ENCODE assay signal across 25 cellular contexts in the genomic region with DNA sequence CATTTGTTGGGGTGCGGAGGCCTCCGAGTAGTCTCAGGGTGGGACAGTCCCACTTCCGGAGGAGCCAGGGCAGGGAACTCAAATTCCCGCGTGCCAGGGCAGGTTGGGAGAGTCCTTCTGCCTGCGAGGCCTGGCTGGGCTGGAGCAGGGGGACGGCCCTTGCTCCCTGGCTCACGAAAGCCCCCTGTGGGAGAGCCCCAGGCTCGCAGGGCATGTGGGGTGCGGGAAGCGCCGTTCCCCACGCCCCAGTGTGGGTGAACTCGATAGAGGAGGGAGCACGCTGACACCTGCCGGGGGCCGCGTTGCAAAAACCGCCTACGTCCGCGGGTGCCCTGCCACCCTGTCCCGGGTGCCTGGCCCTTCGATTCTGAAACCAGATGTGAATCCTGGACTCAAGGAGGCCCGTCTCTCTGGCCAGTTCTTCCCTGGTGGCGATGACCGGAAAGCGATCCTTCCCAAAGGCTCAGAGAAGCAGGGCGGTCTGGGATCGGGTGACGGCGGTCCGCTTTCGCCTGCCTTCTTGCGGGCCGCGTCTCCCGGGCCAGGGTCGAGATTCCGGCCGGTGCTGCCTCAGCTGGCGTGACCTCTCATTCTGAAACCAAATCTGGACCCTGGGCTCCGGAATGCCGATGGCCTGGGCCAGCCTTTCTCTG.
A peak's percentile ranks its signal among the peaks of the same experiment; 100 is the strongest.
DNase-seq lines count a peak whose midpoint lies in the region; ATAC-seq and TF ChIP-seq lines count a peak whose summit lies in the region.
"Had no signal": no experiment of that assay in that cellular context is flagged by ENCODE, and none has a peak within 500 bp of the region (broad histone marks: within the 10 kb centered on the region; RNA-seq: fewer than 3 reads in every experiment).

No MANE protein-coding gene starts in this region.

- POLR2A ChIA-PET in RWPE1 (lab: Yijun Ruan, JAX; ENCODE audit: low non-redundant PET): no interaction called here

- peaks cover 20% of the 10 kb centered on the region for H3K27me3 Mint-ChIP-seq in activated T-cell treated with anti-CD3 and anti-CD28 coated beads, Interleukin-2, amount 50 U/mL, for 4 hours (ENCODE audit: low read depth)
- H3K27me3 Mint-ChIP-seq in activated T-cell treated with anti-CD3 and anti-CD28 coated beads, Interleukin-2, amount 50 U/mL, for 72 hours (ENCODE audit: low read depth): peaks cover 7% of the 10 kb centered on the region
- H3K27me3 Mint-ChIP-seq in chondrocyte (ENCODE audit: low read depth): no peaks in the 10 kb centered on the region
- H3K27me3 Mint-ChIP-seq: natural killer cell treated with Interleukin-12 subunit alpha and Interleukin-12 subunit beta and Interleukin-15 and Interleukin-18, amount 100 ng/mL, for 72 hours; T-helper 17 cell had no signal

- H3K9me3 ChIP-seq in mucosa of descending colon: peaks cover 40% of the 10 kb centered on the region
- H3K9me3 ChIP-seq in testis: no peaks in the 10 kb centered on the region
- H3K9me3 ChIP-seq: ovary, uterus had no signal

- peaks cover 2% of the 10 kb centered on the region for H3K36me3 Mint-ChIP-seq in activated T-cell treated with anti-CD3 and anti-CD28 coated beads, Interleukin-2, amount 50 U/mL, for 4 hours (ENCODE audit: insufficient read depth)
- peaks cover 6 to 29% of the 10 kb centered on the region in 2 donors for H3K36me3 Mint-ChIP-seq in activated T-cell treated with anti-CD3 and anti-CD28 coated beads, Interleukin-2, amount 50 U/mL, for 72 hours (ENCODE audit: insufficient read depth in 2 of 2)
- peaks cover 3% of the 10 kb centered on the region for H3K36me3 Mint-ChIP-seq in chondrocyte (ENCODE audit: low read depth)

- no peak for TF ChIP-seq POLR2A in testis (IDR thresholded peaks at IDR 0.05)

- H3K27me3 ChIP-seq in testis: no peaks in the 10 kb centered on the region
- H3K27me3 ChIP-seq: BLaER1 treated with 17β-estradiol and CSF1 and Interleukin-3, amounts not matched to agents 10 nM and 100 nM; ovary; uterus had no signal

- peaks cover 1% of the 10 kb centered on the region for H3K4me1 Mint-ChIP-seq in activated T-cell treated with anti-CD3 and anti-CD28 coated beads, Interleukin-2, amount 50 U/mL, for 4 hours (ENCODE audit: low read depth)
- no peaks in the 10 kb centered on the region for H3K4me1 Mint-ChIP-seq in activated T-cell treated with anti-CD3 and anti-CD28 coated beads, Interleukin-2, amount 50 U/mL, for 72 hours (ENCODE audit: low read depth)
- no peaks in the 10 kb centered on the region for H3K4me1 Mint-ChIP-seq in chondrocyte (ENCODE audit: low read depth)
- H3K4me1 Mint-ChIP-seq: H9, mesothelial cell of epicardium, T-helper 17 cell had no signal

- in situ Hi-C loops in GM13976 (cut with MboI; ENCODE audit: low sequenced_read_pairs, unreplicated experiment): no loop called here

- no peak overlapping the region for H3K4me3 ChIP-seq in mucosa of descending colon
- H3K4me3 ChIP-seq in testis: peak overlapping the region in 1 of 2 donors; percentile 34
- H3K4me3 ChIP-seq: BLaER1 treated with 17β-estradiol and CSF1 and Interleukin-3, amounts not matched to agents 10 nM and 100 nM; ovary; uterus had no signal

- intact Hi-C loops in mucosa of descending colon (cut with DNase I, micrococcal nuclease): no loop called here
- intact Hi-C loops in testis (cut with DNase I; ENCODE audit: low total_unique reads): no loop called here

- peaks cover 30% of the 10 kb centered on the region for H3K9me3 Mint-ChIP-seq in activated T-cell treated with anti-CD3 and anti-CD28 coated beads, Interleukin-2, amount 50 U/mL, for 4 hours
- H3K9me3 Mint-ChIP-seq in activated T-cell treated with anti-CD3 and anti-CD28 coated beads, Interleukin-2, amount 50 U/mL, for 72 hours: peaks cover 10 to 11% of the 10 kb centered on the region in 2 donors
- peaks cover 46% of the 10 kb centered on the region for H3K9me3 Mint-ChIP-seq in chondrocyte (ENCODE audit: low read depth)

- no peak for DNase-seq in activated T-cell treated with anti-CD3 and anti-CD28 coated beads, Interleukin-2, amount 50 U/mL, for 4 hours
- DNase-seq in activated T-cell treated with anti-CD3 and anti-CD28 coated beads, Interleukin-2, amount 50 U/mL, for 72 hours: no peak
- peak; percentile 16 for DNase-seq in GM13976 (ENCODE audit: low spot score)
- peak; percentile 88 for DNase-seq in chondrocyte (ENCODE audit: low spot score)
- peak in 1 of 3 donors; percentile 43 for DNase-seq in mucosa of descending colon
- no peak for DNase-seq in RWPE1 (ENCODE audit: low spot score)
- DNase-seq in activated gamma-delta T cell (lab: John Stamatoyannopoulos, UW): no peak
- no peak for DNase-seq in testis
- DNase-seq: ACHN; activated CD4-positive, alpha-beta T cell treated with anti-CD3 and anti-CD28 coated beads, Interleukin-2, amount 50 U/mL, for 4 hours; Calu3; effector memory CD4-positive, alpha-beta T cell; H9; NCI-H1417; NCI-H2081 treated with DMSO at 0.1 percent for 48 hours; NCI-H446; ovary; stimulated activated CD4-positive, alpha-beta T cell treated with anti-CD3 and anti-CD28 coated beads, Interleukin-12 subunit alpha, Interleukin-12 subunit beta, amount 100 ng/mL, for 4 hours; T-helper 17 cell; uterus had no signal

- H3K27ac Mint-ChIP-seq in activated T-cell treated with anti-CD3 and anti-CD28 coated beads, Interleukin-2, amount 50 U/mL, for 72 hours: no peak overlapping the region
- H3K27ac Mint-ChIP-seq in chondrocyte (ENCODE audit: unreplicated experiment): no peak overlapping the region
- H3K27ac Mint-ChIP-seq: activated naive CD4-positive, alpha-beta T cell treated with anti-CD3 and anti-CD28 coated beads, Interleukin-2, amount 50 U/mL, for 72 hours; H9; mesothelial cell of epicardium; natural killer cell treated with Interleukin-12 subunit alpha and Interleukin-12 subunit beta and Interleukin-15 and Interleukin-18, amount 100 ng/mL, for 72 hours; T-helper 17 cell had no signal

- CTCF ChIA-PET in RWPE1 (lab: Yijun Ruan, JAX): no interaction called here

- TF ChIP-seq CTCF in GM13976 (IDR thresholded peaks at IDR 0.05; ENCODE audit: borderline replicate concordance, control extremely low read depth, extremely low read depth, insufficient read depth, missing control alignments): no peak
- TF ChIP-seq CTCF in chondrocyte (IDR thresholded peaks at IDR 0.05): no peak
- no peak for TF ChIP-seq CTCF in mucosa of descending colon (IDR thresholded peaks at IDR 0.05)
- TF ChIP-seq CTCF in RWPE1 (conservative IDR thresholded peaks at IDR 0.05; ENCODE audit: low read depth): no peak
- TF ChIP-seq CTCF in testis (IDR thresholded peaks at IDR 0.05): no peak

- no peak overlapping the region for H3K4me3 Mint-ChIP-seq in activated T-cell treated with anti-CD3 and anti-CD28 coated beads, Interleukin-2, amount 50 U/mL, for 4 hours
- H3K4me3 Mint-ChIP-seq in activated T-cell treated with anti-CD3 and anti-CD28 coated beads, Interleukin-2, amount 50 U/mL, for 72 hours: no peak overlapping the region
- no peak overlapping the region for H3K4me3 Mint-ChIP-seq in chondrocyte (ENCODE audit: unreplicated experiment)
- H3K4me3 Mint-ChIP-seq: H9; mesothelial cell of epicardium; natural killer cell treated with Interleukin-12 subunit alpha and Interleukin-12 subunit beta and Interleukin-15 and Interleukin-18, amount 100 ng/mL, for 72 hours; T-helper 17 cell had no signal

- H3K36me3 ChIP-seq in mucosa of descending colon (ENCODE audit: low read depth) (no peaks in the 10 kb centered on the region), testis (ENCODE audit: low read depth, missing control alignments) (no peaks in the 10 kb centered on the region)
- H3K36me3 ChIP-seq: BLaER1 treated with 17β-estradiol and CSF1 and Interleukin-3, amounts not matched to agents 10 nM and 100 nM; ovary; uterus had no signal

- H3K27ac ChIP-seq in RWPE1 (no peak overlapping the region), testis (no peak overlapping the region)
- H3K27ac ChIP-seq: ovary, uterus had no signal

- peak; percentile 34 to 41 for ATAC-seq in activated T-cell treated with anti-CD3 and anti-CD28 coated beads, Interleukin-2, amount 50 U/mL, for 4 hours
- no peak for ATAC-seq in activated T-cell treated with anti-CD3 and anti-CD28 coated beads, Interleukin-2, amount 50 U/mL, for 72 hours (replicated peaks in 1 of 2)
- peak; percentile 38 for ATAC-seq in mucosa of descending colon
- ATAC-seq: activated naive CD4-positive, alpha-beta T cell treated with anti-CD3 and anti-CD28 coated beads, Interleukin-2, amount 50 U/mL, for 72 hours; Panc1; T-helper 17 cell had no signal

- 24 to 26% methylated on average over 39 to 44 of the region's 44 CpGs for WGBS in testis, 2 donors

- H3K4me1 ChIP-seq in mucosa of descending colon (ENCODE audit: low read depth) (no peaks in the 10 kb centered on the region), testis (no peaks in the 10 kb centered on the region)
- H3K4me1 ChIP-seq: BLaER1 treated with 17β-estradiol and CSF1 and Interleukin-3, amounts not matched to agents 10 nM and 100 nM; uterus had no signal

Comparison
In these comparisons a context has a peak if more than half of its experiments do, and no peak if none do; other contexts are left out.
1. ATAC-seq: peak in activated T-cell treated with anti-CD3 and anti-CD28 coated beads, Interleukin-2, amount 50 U/mL, for 4 hours (2 of 2) and mucosa of descending colon (single experiment); none in activated T-cell treated with anti-CD3 and anti-CD28 coated beads, Interleukin-2, amount 50 U/mL, for 72 hours (0 of 2).
2. DNase-seq: peak in GM13976 (single experiment) and chondrocyte (single experiment); none in activated T-cell treated with anti-CD3 and anti-CD28 coated beads, Interleukin-2, amount 50 U/mL, for 4 hours (single experiment), activated T-cell treated with anti-CD3 and anti-CD28 coated beads, Interleukin-2, amount 50 U/mL, for 72 hours (0 of 2), RWPE1 (single experiment), activated gamma-delta T cell (single experiment) and testis (single experiment).